ENCODE assay signal across 10 cellular contexts in genomic region chr6:104207635-104208034, GRCh38.
"Had no signal": no experiment of that assay in that cellular context is flagged by ENCODE, and none has a peak within 500 bp of the region (broad histone marks: within the 10 kb centered on the region; RNA-seq: fewer than 3 reads in every experiment).

No MANE protein-coding gene starts in this region.

- H3K4me1 ChIP-seq: HAP-1 had no signal

- H3K4me2 ChIP-seq: GM23338 had no signal

- ATAC-seq: GM23338, HCT116 had no signal

- DNase-seq: GM23248, GOT3, H7, H9, HCEC 1CT, HFFc6 had no signal

- H3K4me3 ChIP-seq: GM23248, GM23338, HAP-1 had no signal

- H3K36me3 ChIP-seq: HAP-1 had no signal

- FAIRE-seq: H54 had no signal

- H2AFZ ChIP-seq: GM23248, GM23338 had no signal

- H3K27ac ChIP-seq: GM23248 had no signal

- H3K9me3 ChIP-seq: HAP-1 had no signal

- H3K9ac ChIP-seq: GM23248 had no signal
